ENCODE assay signal across 27 cellular contexts in genomic region chr2:100655936-100656534, GRCh38.
DNase-seq lines count a peak whose midpoint lies in the region; ATAC-seq, FAIRE-seq and TF ChIP-seq lines count a peak whose summit lies in the region.
"Had no signal": no experiment of that assay in that cellular context is flagged by ENCODE, and none has a peak within 500 bp of the region (broad histone marks: within the 10 kb centered on the region; RNA-seq: fewer than 3 reads in every experiment).

No MANE protein-coding gene starts in this region.

- H3K4me1 Mint-ChIP-seq in activated naive CD4-positive, alpha-beta T cell treated with anti-CD3 and anti-CD28 coated beads, Interleukin-2, amount 50 U/mL, for 24 hours: peaks cover 41% of the 10 kb centered on the region
- peaks cover 43% of the 10 kb centered on the region for H3K4me1 Mint-ChIP-seq in activated naive CD4-positive, alpha-beta T cell treated with anti-CD3 and anti-CD28 coated beads for 36 hours (ENCODE audit: low read depth)
- peaks cover 14 to 34% (median 27%) of the 10 kb centered on the region in 4 donors for H3K4me1 Mint-ChIP-seq in naive thymus-derived CD8-positive, alpha-beta T cell
- H3K4me1 Mint-ChIP-seq in type B pancreatic cell (ENCODE audit: unreplicated experiment): no peaks in the 10 kb centered on the region
- H3K4me1 Mint-ChIP-seq: B cell, CD14-positive monocyte, H9 had no signal

- peaks cover 0 to 26% of the 10 kb centered on the region in 2 experiments; a peak in 2 of 5 replicates for H3K27me3 ChIP-seq in K562 (ENCODE audit: control insufficient read depth in 2 of 2, insufficient read depth in 2 of 2, low read length in 2 of 2)
- H3K27me3 ChIP-seq: SJCRH30 had no signal

- no peaks in the 10 kb centered on the region for H3K36me3 Mint-ChIP-seq in activated naive CD4-positive, alpha-beta T cell treated with anti-CD3 and anti-CD28 coated beads, Interleukin-2, amount 50 U/mL, for 24 hours
- H3K36me3 Mint-ChIP-seq in activated naive CD4-positive, alpha-beta T cell treated with anti-CD3 and anti-CD28 coated beads for 36 hours (ENCODE audit: low read depth): no peaks in the 10 kb centered on the region
- no peaks in the 10 kb centered on the region for H3K36me3 Mint-ChIP-seq in naive thymus-derived CD8-positive, alpha-beta T cell
- H3K36me3 Mint-ChIP-seq in type B pancreatic cell: no peaks in the 10 kb centered on the region
- H3K36me3 Mint-ChIP-seq: CD14-positive monocyte had no signal

- H2AFZ ChIP-seq in K562 (ENCODE audit: low read depth, low read length): no peak overlapping the region
- H2AFZ ChIP-seq: GM23248 had no signal

- TF ChIP-seq CTCF in K562 (IDR thresholded peaks at IDR 0.05 in 2 of 3, conservative IDR thresholded peaks at IDR 0.05 in 1 of 3; ENCODE audit: insufficient read depth in 2 of 3, low read depth in 1 of 3, low read length in 3 of 3) (no peak), type B pancreatic cell (conservative IDR thresholded peaks at IDR 0.05) (no peak)

- H3K4me3 Mint-ChIP-seq in activated naive CD4-positive, alpha-beta T cell treated with anti-CD3 and anti-CD28 coated beads, Interleukin-2, amount 50 U/mL, for 24 hours: no peak overlapping the region
- no peak overlapping the region for H3K4me3 Mint-ChIP-seq in activated naive CD4-positive, alpha-beta T cell treated with anti-CD3 and anti-CD28 coated beads for 36 hours
- peak overlapping the region in 1 of 10 donors; percentile 11 for H3K4me3 Mint-ChIP-seq in naive thymus-derived CD8-positive, alpha-beta T cell
- no peak overlapping the region for H3K4me3 Mint-ChIP-seq in type B pancreatic cell
- H3K4me3 Mint-ChIP-seq: B cell, CD14-positive monocyte, H9, HFFc6 had no signal

- no peak for TF ChIP-seq EP300 in K562 (IDR thresholded peaks at IDR 0.05; ENCODE audit: low read length)

- H3K27ac ChIP-seq in K562 (ENCODE audit: extremely low read depth, low read depth, low read length): no peak overlapping the region
- H3K27ac ChIP-seq: GM23248, SJCRH30 had no signal

- H3K9ac ChIP-seq in K562 (ENCODE audit: insufficient read depth in 1 of 2, low read depth in 2 of 2, low read length in 2 of 2): no peak overlapping the region
- H3K9ac ChIP-seq: GM23248 had no signal

- peak overlapping the region; percentile 30 for H3K27ac Mint-ChIP-seq in activated naive CD4-positive, alpha-beta T cell treated with anti-CD3 and anti-CD28 coated beads, Interleukin-2, amount 50 U/mL, for 24 hours
- H3K27ac Mint-ChIP-seq in activated naive CD4-positive, alpha-beta T cell treated with anti-CD3 and anti-CD28 coated beads for 36 hours: no peak overlapping the region
- H3K27ac Mint-ChIP-seq in naive thymus-derived CD8-positive, alpha-beta T cell: peak overlapping the region in 7 of 10 donors; percentile 31 to 94 (median 77)
- no peak overlapping the region for H3K27ac Mint-ChIP-seq in type B pancreatic cell
- H3K27ac Mint-ChIP-seq: B cell, HFFc6 had no signal

- no peaks in the 10 kb centered on the region for H3K36me3 ChIP-seq in K562 (ENCODE audit: control insufficient read depth, insufficient read depth, low read length)
- H3K36me3 ChIP-seq: SJCRH30 had no signal

- no peak for FAIRE-seq in K562 (lab: Jason Lieb, UNC)
- FAIRE-seq: A204.1, D721Med, GM12878, RCC 7860 had no signal

- no peaks in the 10 kb centered on the region for H3K9me1 ChIP-seq in K562 (ENCODE audit: control insufficient read depth, insufficient read depth, low read length)

- CTCF ChIA-PET in activated naive CD4-positive, alpha-beta T cell treated with anti-CD3 and anti-CD28 coated beads for 36 hours (lab: Charles Lee): no interaction called here
- CTCF ChIA-PET in K562 (lab: Yijun Ruan, JAX; ENCODE audit: low intra/inter-chr PET ratio): no interaction called here

- no peak for TF ChIP-seq RAD21 in K562 (CRISPR knock-in tag; conservative IDR thresholded peaks at IDR 0.05 in 1 of 2, IDR thresholded peaks at IDR 0.05 in 1 of 2)

- in situ Hi-C loops in K562 (cut with MboI): no loop called here

- BruUV-seq in K562 (replicated peaks; lab: Mats Ljungman, UMichigan): no TSS peak

- H3K4me2 ChIP-seq in K562 (ENCODE audit: insufficient read depth, low read length): no peak overlapping the region

- intact Hi-C loops in activated naive CD4-positive, alpha-beta T cell treated with anti-CD3 and anti-CD28 coated beads for 36 hours (cut with micrococcal nuclease): no loop called here
- intact Hi-C loops in K562 (cut with micrococcal nuclease): no loop called here
- intact Hi-C loops in left colon (cut with DNase I, micrococcal nuclease): no loop called here

- no peaks in the 10 kb centered on the region for H3K4me1 ChIP-seq in K562 (replicated peaks in 1 of 2; ENCODE audit: control insufficient read depth in 2 of 2, insufficient read depth in 2 of 2, low read length in 2 of 2)
- H3K4me1 ChIP-seq: SJCRH30 had no signal

- H3K4me3 ChIP-seq in K562: no peak overlapping the region
- H3K4me3 ChIP-seq: GM12878, GM23248, SJCRH30 had no signal

- H4K20me1 ChIP-seq in K562 (replicated peaks; ENCODE audit: control insufficient read depth, insufficient read depth, low read length): no peaks in the 10 kb centered on the region

- no peak for ATAC-seq in K562
- ATAC-seq in naive thymus-derived CD8-positive, alpha-beta T cell: no peak
- ATAC-seq in left colon: no peak
- ATAC-seq: GM12878 had no signal

- DNase-seq in activated naive CD4-positive, alpha-beta T cell treated with anti-CD3 and anti-CD28 coated beads for 36 hours: no peak
- DNase-seq in K562 (ENCODE audit: extremely low read depth in 1 of 4, low spot score in 3 of 4) (no peak), left colon (no peak), UCSD-AML1 (lab: John Stamatoyannopoulos, UW; ENCODE audit: unreplicated experiment) (no peak), GDM1 (lab: John Stamatoyannopoulos, UW) (no peak), type B pancreatic cell (ENCODE audit: extremely low spot score, unreplicated experiment) (no peak)
- no peak for DNase-seq in naive thymus-derived CD8-positive, alpha-beta T cell
- DNase-seq: DMS79; GM23248; H9; HFFc6; KBM-7; NCI-H1092; NCI-H1436 treated with DMSO at 0.1 percent for 48 hours; NCI-H1930; NCI-H226; NCI-H510A treated with DMSO at 0.1 percent for 48 hours; NCI-H748 treated with DMSO at 0.1 percent for 48 hours; NK-92 treated with Interleukin-12 subunit alpha and Interleukin-12 subunit beta, amount 100 ng/mL, for 24 hours; SJCRH30 had no signal

- H3K79me2 ChIP-seq in K562 (ENCODE audit: control insufficient read depth, insufficient read depth, low read length): no peaks in the 10 kb centered on the region

- H3K9me3 Mint-ChIP-seq in activated naive CD4-positive, alpha-beta T cell treated with anti-CD3 and anti-CD28 coated beads, Interleukin-2, amount 50 U/mL, for 24 hours: no peaks in the 10 kb centered on the region
- no peaks in the 10 kb centered on the region for H3K9me3 Mint-ChIP-seq in activated naive CD4-positive, alpha-beta T cell treated with anti-CD3 and anti-CD28 coated beads for 36 hours
- peaks cover 0 to under 1% (median 0%) of the 10 kb centered on the region in 9 donors for H3K9me3 Mint-ChIP-seq in naive thymus-derived CD8-positive, alpha-beta T cell
- H3K9me3 Mint-ChIP-seq in type B pancreatic cell: no peaks in the 10 kb centered on the region
- H3K9me3 Mint-ChIP-seq: HFFc6 had no signal

- no peaks in the 10 kb centered on the region for H3K9me3 ChIP-seq in K562 (replicated peaks; ENCODE audit: control insufficient read depth, insufficient read depth, low read depth, low read length)
- H3K9me3 ChIP-seq: SJCRH30 had no signal

- no peaks in the 10 kb centered on the region for H3K27me3 Mint-ChIP-seq in activated naive CD4-positive, alpha-beta T cell treated with anti-CD3 and anti-CD28 coated beads, Interleukin-2, amount 50 U/mL, for 24 hours
- H3K27me3 Mint-ChIP-seq in activated naive CD4-positive, alpha-beta T cell treated with anti-CD3 and anti-CD28 coated beads for 36 hours (ENCODE audit: low read depth): no peaks in the 10 kb centered on the region
- peaks cover 0 to 5% (median 0%) of the 10 kb centered on the region in 5 donors for H3K27me3 Mint-ChIP-seq in naive thymus-derived CD8-positive, alpha-beta T cell
- peaks cover 4% of the 10 kb centered on the region for H3K27me3 Mint-ChIP-seq in type B pancreatic cell

- WGBS in K562 (ENCODE audit: insufficient coverage, low coverage, missing lambda C conversion rate): 1% methylated on average over 5 of the region's 5 CpGs

- POLR2A ChIA-PET in K562 (lab: Yijun Ruan, JAX): no interaction called here
- POLR2A ChIA-PET in naive thymus-derived CD8-positive, alpha-beta T cell (lab: Charles Lee): interaction anchor here (5.4 kb wide), 1 partner anchor 13 kb away, joined by 26 read pairs; no protein-coding TSS in a partner anchor

- TF ChIP-seq POLR2A in K562 (conservative IDR thresholded peaks at IDR 0.05): no peak

TF ChIP-seq in K562, 482 proteins besides CTCF, POLR2A, EP300 and RAD21:
- TF ChIP-seq USF2 (CRISPR knock-in tag; IDR thresholded peaks at IDR 0.05) (peak; percentile 17; the same call in 1 of the 2 replicates), TFE3 (CRISPR knock-in tag; IDR thresholded peaks at IDR 0.05) (peak; percentile 6; the same call in 1 of the 2 replicates), DLX4 (CRISPR knock-in tag; IDR thresholded peaks at IDR 0.05) (no peak)

Comparison
In these comparisons a context has a peak if more than half of its experiments do, and no peak if none do; other contexts are left out.
1. H3K27ac Mint-ChIP-seq: peak in activated naive CD4-positive, alpha-beta T cell treated with anti-CD3 and anti-CD28 coated beads, Interleukin-2, amount 50 U/mL, for 24 hours (single experiment) and naive thymus-derived CD8-positive, alpha-beta T cell (7 of 10); none in activated naive CD4-positive, alpha-beta T cell treated with anti-CD3 and anti-CD28 coated beads for 36 hours (single experiment) and type B pancreatic cell (single experiment).